ENCODE assay signal across 10 cellular contexts in genomic region chr15:51861557-51862350, GRCh38.
DNase-seq lines count a peak whose midpoint lies in the region; ATAC-seq lines count a peak whose summit lies in the region.
"Had no signal": no experiment of that assay in that cellular context is flagged by ENCODE, and none has a peak within 500 bp of the region (broad histone marks: within the 10 kb centered on the region; RNA-seq: fewer than 3 reads in every experiment).

No MANE protein-coding gene starts in this region.

- peak; percentile 64 for ATAC-seq in GM19438 (IDR thresholded peaks at IDR 0.05; ENCODE audit: low read depth, unreplicated experiment)
- peak; percentile 95 for ATAC-seq in activated CD4-positive, CD25-positive, alpha-beta regulatory T cell treated with anti-CD3 and anti-CD28 coated beads, Interleukin-2, amount 50 U/mL, for 24 hours
- no peak for ATAC-seq in GM21447 (IDR thresholded peaks at IDR 0.05; ENCODE audit: unreplicated experiment)

- DNase-seq in activated naive CD4-positive, alpha-beta T cell treated with anti-CD3 and anti-CD28 coated beads, Interleukin-2, amount 50 U/mL, for 16 hours: peak; percentile 41
- DNase-seq in stimulated activated CD4-positive, alpha-beta T cell treated with anti-CD3 and anti-CD28 coated beads, Interleukin-2, amount 100 ng/mL, for 24 hours: peak; percentile 48 to 59
- DNase-seq in COLO668 (lab: John Stamatoyannopoulos, UW; ENCODE audit: unreplicated experiment) (no peak), NCI-H1048 (lab: John Stamatoyannopoulos, UW) (no peak), epidermal melanocyte (ENCODE audit: insufficient read length, low spot score) (no peak)
- DNase-seq: NCI-H1694; stimulated activated naive B cell treated with anti-CD40 and anti-IgM and Interleukin-4, amounts not matched to agents 10 μg/mL and 1 μg/mL and 100 μg/mL, for 72 hours had no signal

Comparison
In these comparisons a context has a peak if more than half of its experiments do, and no peak if none do; other contexts are left out.
1. DNase-seq: peak in activated naive CD4-positive, alpha-beta T cell treated with anti-CD3 and anti-CD28 coated beads, Interleukin-2, amount 50 U/mL, for 16 hours (single experiment) and stimulated activated CD4-positive, alpha-beta T cell treated with anti-CD3 and anti-CD28 coated beads, Interleukin-2, amount 100 ng/mL, for 24 hours (2 of 2); none in COLO668 (single experiment), NCI-H1048 (single experiment) and epidermal melanocyte (single experiment).